Comparison of ENCODE assay signal across 8 cellular contexts in the genomic region with DNA sequence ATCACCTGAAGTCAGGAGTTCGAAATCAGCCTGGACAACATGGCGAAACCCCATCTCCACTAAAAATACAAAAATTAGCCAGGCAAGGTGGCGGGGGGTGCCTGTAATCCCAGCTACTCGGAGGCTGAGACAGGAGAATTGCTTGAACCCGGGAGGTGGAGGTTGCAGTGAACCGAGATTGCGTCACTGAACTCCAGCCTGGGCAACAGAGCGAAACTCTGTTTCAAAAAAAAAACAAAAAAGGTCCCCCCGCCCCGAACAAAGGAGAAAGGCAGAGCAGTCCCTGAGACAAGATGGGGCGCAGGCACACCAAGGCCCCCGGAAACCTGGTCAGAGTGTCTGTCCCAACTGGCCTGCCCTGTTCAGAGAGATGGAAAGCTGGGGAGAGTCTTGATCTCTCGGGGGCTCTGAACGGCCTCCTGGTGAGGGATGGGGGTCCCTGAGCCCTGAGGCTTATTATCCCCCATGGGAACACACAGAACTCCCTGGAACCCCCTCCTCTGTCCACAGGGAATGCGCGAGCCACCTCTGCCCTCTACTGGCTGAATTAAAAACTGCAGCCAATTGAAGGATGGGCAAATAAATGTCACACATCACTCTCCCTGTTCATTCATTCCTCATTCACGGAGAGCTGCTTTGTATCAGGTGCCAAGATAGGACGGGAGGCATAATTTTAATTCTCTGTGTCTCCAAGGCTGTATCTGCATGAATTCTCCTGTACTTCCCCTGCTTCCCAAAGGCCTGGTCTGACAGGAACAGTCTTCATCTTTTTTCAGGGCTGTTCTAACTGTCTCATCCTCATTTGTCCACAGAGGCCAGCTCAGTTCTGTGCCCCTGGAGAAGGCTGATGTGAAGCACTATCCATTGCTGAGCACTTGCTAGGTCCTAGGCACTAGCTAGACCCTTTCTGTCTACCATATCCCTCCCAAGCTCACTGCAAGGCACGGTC. TPM values are rescaled to one million over a fixed set of nuclear protein-coding genes. Genes with fewer than 3 reads are reported as not detected.
DNase-seq lines count a peak whose midpoint lies in the region; ATAC-seq and TF ChIP-seq lines count a peak whose summit lies in the region.

No MANE protein-coding gene starts in this region.

- ATAC-seq in right cardiac atrium (peak; percentile 15 to 41), HG03280 (IDR thresholded peaks at IDR 0.05; ENCODE audit: unreplicated experiment) (no peak)

- no peak overlapping the region for H3K27ac Mint-ChIP-seq in activated naive CD4-positive, alpha-beta T cell treated with anti-CD3 and anti-CD28 coated beads for 36 hours

- H3K9me3 Mint-ChIP-seq in activated naive CD4-positive, alpha-beta T cell treated with anti-CD3 and anti-CD28 coated beads for 36 hours, result no peaks in the 10 kb centered on the region

- intact Hi-C loops in activated naive CD4-positive, alpha-beta T cell treated with anti-CD3 and anti-CD28 coated beads for 36 hours (cut with micrococcal nuclease), result loop anchor here (10.0 kb wide), 1 partner anchor 326 kb away; no protein-coding TSS in a partner anchor
- intact Hi-C loops in right cardiac atrium (cut with DNase I), result no loop called here

- H3K27ac ChIP-seq in right cardiac atrium (ENCODE audit: low read length), result no peak overlapping the region

- H3K9me2 ChIP-seq in Loucy (replicated peaks; ENCODE audit: low read depth, low read length), result no peaks in the 10 kb centered on the region

- DNase-seq in activated naive CD4-positive, alpha-beta T cell treated with anti-CD3 and anti-CD28 coated beads for 36 hours, result peak; percentile 46
- DNase-seq in activated naive CD4-positive, alpha-beta T cell treated with anti-CD3 and anti-CD28 coated beads, Interleukin-2, amount 50 U/mL, for 16 hours, result no peak
- DNase-seq in activated gamma-delta T cell treated with anti-CD3 and anti-CD28 coated beads, Interleukin-2, amount 50 U/mL, for 16 hours (ENCODE audit: low read depth), result peak; percentile 5
- DNase-seq in right cardiac atrium (no peak), NCI-H2107 treated with DMSO at 0.1 percent for 48 hours (lab: John Stamatoyannopoulos, UW; ENCODE audit: unreplicated experiment) (no peak)
- DNase-seq in stimulated activated CD4-positive, alpha-beta T cell treated with anti-CD3 and anti-CD28 coated beads, Interleukin-1b, Interleukin-23, amount 100 ng/mL, for 24 hours (ENCODE audit: low read depth in 4 of 4, low spot score in 1 of 4), result peak in 3 of 4 experiments; percentile 10 to 17 (median 13)

- no peaks in the 10 kb centered on the region for H3K9me3 ChIP-seq in Loucy (ENCODE audit: insufficient read depth, low read depth, low read length)
- no peaks in the 10 kb centered on the region for H3K9me3 ChIP-seq in right cardiac atrium (ENCODE audit: control insufficient read depth, low read length)

- H2AFZ ChIP-seq in Loucy (ENCODE audit: low read length), result no peak overlapping the region

- H3K4me1 ChIP-seq in Loucy (ENCODE audit: insufficient read depth, low read length, poor library complexity, severe bottlenecking), result peaks cover 8% of the 10 kb centered on the region
- no peaks in the 10 kb centered on the region for H3K4me1 ChIP-seq in right cardiac atrium (ENCODE audit: control insufficient read depth, insufficient read depth, low read length)

- no peak overlapping the region for H3K4me2 ChIP-seq in Loucy (ENCODE audit: low read depth, low read length, poor library complexity, severe bottlenecking)

- peak; percentile 95 for TF ChIP-seq CTCF in Loucy (conservative IDR thresholded peaks at IDR 0.05; ENCODE audit: low read length)

- H3K4me3 Mint-ChIP-seq in activated naive CD4-positive, alpha-beta T cell treated with anti-CD3 and anti-CD28 coated beads for 36 hours, result no peak overlapping the region

- no peaks in the 10 kb centered on the region for H3F3A ChIP-seq in Loucy (ENCODE audit: low read depth)

- no peaks in the 10 kb centered on the region for H3K27me3 ChIP-seq in Loucy (ENCODE audit: insufficient read depth, low read length, poor library complexity, severe bottlenecking)
- H3K27me3 ChIP-seq in right cardiac atrium (ENCODE audit: control insufficient read depth, insufficient read depth), result no peaks in the 10 kb centered on the region

- H3K4me3 ChIP-seq in Loucy (ENCODE audit: low read length, poor library complexity, severe bottlenecking) (no peak overlapping the region), right cardiac atrium (ENCODE audit: low read length) (no peak overlapping the region)

- H3K4me1 Mint-ChIP-seq in activated naive CD4-positive, alpha-beta T cell treated with anti-CD3 and anti-CD28 coated beads for 36 hours (ENCODE audit: low read depth), result no peaks in the 10 kb centered on the region

- no peaks in the 10 kb centered on the region for H3K36me3 Mint-ChIP-seq in activated naive CD4-positive, alpha-beta T cell treated with anti-CD3 and anti-CD28 coated beads for 36 hours (ENCODE audit: low read depth)

- WGBS in right cardiac atrium, result 56% methylated on average over 19 of the region's 19 CpGs

- H3K9ac ChIP-seq in Loucy (ENCODE audit: low read depth, low read length, poor library complexity, severe bottlenecking), result no peak overlapping the region

- no peaks in the 10 kb centered on the region for H4K20me1 ChIP-seq in Loucy (ENCODE audit: insufficient read depth, low read length, poor library complexity, severe bottlenecking)

- H3K79me2 ChIP-seq in Loucy (ENCODE audit: insufficient read depth, low read length), result no peaks in the 10 kb centered on the region

- H3K27me3 Mint-ChIP-seq in activated naive CD4-positive, alpha-beta T cell treated with anti-CD3 and anti-CD28 coated beads for 36 hours (ENCODE audit: low read depth), result no peaks in the 10 kb centered on the region

- no peaks in the 10 kb centered on the region for H3K36me3 ChIP-seq in Loucy (ENCODE audit: insufficient read depth, low read length)

- CTCF ChIA-PET in activated naive CD4-positive, alpha-beta T cell treated with anti-CD3 and anti-CD28 coated beads for 36 hours (lab: Charles Lee), result interaction anchor here (0.5 to 1.8 kb wide), 18 partner anchors 8 to 1434 kb away, joined by 3 to 6 read pairs (median 4); no protein-coding TSS in a partner anchor

RNA-seq across cellular contexts. Expression of a gene that starts 28.9 kb away (rescaled TPM):
- total RNA-seq in activated naive CD4-positive, alpha-beta T cell treated with anti-CD3 and anti-CD28 coated beads for 36 hours, result not detected
- under 1 TPM in 3 of 4 donors, not detected in 1; 0.09 to 0.25 (median 0.20) TPM for total RNA-seq in right cardiac atrium
- 0.11 TPM for polyA plus RNA-seq in right cardiac atrium

RNA-seq across cellular contexts. Expression of a gene that starts 55.2 kb away (rescaled TPM):
- total RNA-seq in activated naive CD4-positive, alpha-beta T cell treated with anti-CD3 and anti-CD28 coated beads for 36 hours, result 100 to 1,000 TPM; 142 TPM
- 100 to 1,000 TPM; 371 to 451 (median 403) TPM for total RNA-seq in right cardiac atrium
- 232 TPM for polyA plus RNA-seq in right cardiac atrium

Comparison
In these comparisons a context has a peak if more than half of its experiments do, and no peak if none do; other contexts are left out.
1. DNase-seq: peak in activated naive CD4-positive, alpha-beta T cell treated with anti-CD3 and anti-CD28 coated beads for 36 hours (single experiment), activated gamma-delta T cell treated with anti-CD3 and anti-CD28 coated beads, Interleukin-2, amount 50 U/mL, for 16 hours (single experiment) and stimulated activated CD4-positive, alpha-beta T cell treated with anti-CD3 and anti-CD28 coated beads, Interleukin-1b, Interleukin-23, amount 100 ng/mL, for 24 hours (3 of 4); none in activated naive CD4-positive, alpha-beta T cell treated with anti-CD3 and anti-CD28 coated beads, Interleukin-2, amount 50 U/mL, for 16 hours (single experiment), right cardiac atrium (0 of 3) and NCI-H2107 treated with DMSO at 0.1 percent for 48 hours (single experiment).